ENCODE assay signal across 8 cellular contexts in genomic region chr14:93936245-93936644, GRCh38. TPM values are rescaled to one million over a fixed set of nuclear protein-coding genes. Genes with fewer than 3 reads are reported as not detected.
DNase-seq lines count a peak whose midpoint lies in the region; ATAC-seq and TF ChIP-seq lines count a peak whose summit lies in the region.

No MANE protein-coding gene starts in this region.

- H3K4me1 ChIP-seq in prostate gland (replicated peaks), result no peaks in the 10 kb centered on the region

- H3K9me3 Mint-ChIP-seq in osteocyte (ENCODE audit: unreplicated experiment), result no peaks in the 10 kb centered on the region
- H3K9me3 Mint-ChIP-seq in activated T-helper 17 cell treated with anti-CD3 and anti-CD28 coated beads, Interleukin-2, amount 50 U/mL, for 72 hours, result no peaks in the 10 kb centered on the region

- in situ Hi-C loops in brain microvascular endothelial cell (cut with HindIII; ENCODE audit: low pct_ligation_motif_present, low sequenced_read_pairs), result no loop called here

- no peak overlapping the region for H3K27ac Mint-ChIP-seq in osteocyte (ENCODE audit: unreplicated experiment)
- no peak overlapping the region for H3K27ac Mint-ChIP-seq in activated T-helper 17 cell treated with anti-CD3 and anti-CD28 coated beads, Interleukin-2, amount 50 U/mL, for 72 hours

- peaks cover under 1% of the 10 kb centered on the region for H3K4me1 Mint-ChIP-seq in osteocyte (ENCODE audit: unreplicated experiment)
- peaks cover 6% of the 10 kb centered on the region for H3K4me1 Mint-ChIP-seq in activated T-helper 17 cell treated with anti-CD3 and anti-CD28 coated beads, Interleukin-2, amount 50 U/mL, for 72 hours

- peak; percentile 66 for TF ChIP-seq CTCF in brain microvascular endothelial cell (IDR thresholded peaks at IDR 0.05; ENCODE audit: low read depth, low read length, missing control alignments)
- peak; percentile 51 for TF ChIP-seq CTCF in osteocyte (IDR thresholded peaks at IDR 0.05)
- TF ChIP-seq CTCF in prostate gland (IDR thresholded peaks at IDR 0.05), result peak in 1 of 4 experiments; percentile 49

- H3K4me3 Mint-ChIP-seq in osteocyte (ENCODE audit: unreplicated experiment), result no peak overlapping the region
- no peak overlapping the region for H3K4me3 Mint-ChIP-seq in activated T-helper 17 cell treated with anti-CD3 and anti-CD28 coated beads, Interleukin-2, amount 50 U/mL, for 72 hours

- H3K9me3 ChIP-seq in prostate gland, result no peaks in the 10 kb centered on the region

- H3K27ac ChIP-seq in brain microvascular endothelial cell (no peak overlapping the region), prostate gland (no peak overlapping the region)

- no peaks in the 10 kb centered on the region for H3K36me3 ChIP-seq in brain microvascular endothelial cell (replicated peaks)
- H3K36me3 ChIP-seq in prostate gland, result no peaks in the 10 kb centered on the region

- peaks cover 41% of the 10 kb centered on the region for H3K27me3 Mint-ChIP-seq in osteocyte (ENCODE audit: unreplicated experiment)
- H3K27me3 Mint-ChIP-seq in activated T-helper 17 cell treated with anti-CD3 and anti-CD28 coated beads, Interleukin-2, amount 50 U/mL, for 72 hours, result no peaks in the 10 kb centered on the region

- no peak for TF ChIP-seq POLR2A in prostate gland (IDR thresholded peaks at IDR 0.05)

- ATAC-seq in activated T-helper 17 cell treated with anti-CD3 and anti-CD28 coated beads, Interleukin-2, amount 50 U/mL, for 72 hours (replicated peaks), result no peak

- peaks cover 22% of the 10 kb centered on the region for H3K27me3 ChIP-seq in brain microvascular endothelial cell (replicated peaks)
- peaks cover 5% of the 10 kb centered on the region for H3K27me3 ChIP-seq in prostate gland (replicated peaks; ENCODE audit: insufficient read depth)

- peak; percentile 26 for DNase-seq in activated gamma-delta T cell treated with Interleukin-2 at 50 U/mL for 16 hours
- no peak for DNase-seq in activated gamma-delta T cell (lab: John Stamatoyannopoulos, UW)
- DNase-seq in NCI-H1694 treated with DMSO at 0.1 percent for 48 hours (lab: John Stamatoyannopoulos, UW), result peak; percentile 51
- no peak for DNase-seq in brain microvascular endothelial cell
- no peak for DNase-seq in osteocyte (ENCODE audit: extremely low spot score, unreplicated experiment)
- DNase-seq in prostate gland (ENCODE audit: low spot score), result no peak
- no peak for DNase-seq in AG08395 (ENCODE audit: low spot score)

- intact Hi-C loops in prostate gland (cut with DNase I), result loop anchor here (10.0 kb wide), 1 partner anchor 199 kb away; no protein-coding TSS in a partner anchor

- H3K4me3 ChIP-seq in brain microvascular endothelial cell (ENCODE audit: low read depth, low read length) (no peak overlapping the region), prostate gland (no peak overlapping the region)

- no peaks in the 10 kb centered on the region for H3K36me3 Mint-ChIP-seq in osteocyte (ENCODE audit: unreplicated experiment)
- H3K36me3 Mint-ChIP-seq in activated T-helper 17 cell treated with anti-CD3 and anti-CD28 coated beads, Interleukin-2, amount 50 U/mL, for 72 hours (ENCODE audit: low read depth), result peaks cover 24% of the 10 kb centered on the region

- 41% methylated on average over 5 of the region's 5 CpGs for WGBS in prostate gland

RNA-seq across cellular contexts. Expression of gene FAM181A, which starts 9.1 kb away (rescaled TPM):
- total RNA-seq in osteocyte (not detected in 2 replicates), prostate gland (1 to 10 TPM in 1 of 2 donors, not detected in 1; 3.1 TPM)
- not detected for total RNA-seq in activated T-helper 17 cell treated with anti-CD3 and anti-CD28 coated beads, Interleukin-2, amount 50 U/mL, for 72 hours

RNA-seq across cellular contexts. Expression of gene ASB2, which starts 40.1 kb away (rescaled TPM):
- total RNA-seq in osteocyte, result 0.34 and 0.38 TPM in 2 replicates
- 10 to 100 TPM; 48.5 to 68.7 TPM for total RNA-seq in activated T-helper 17 cell treated with anti-CD3 and anti-CD28 coated beads, Interleukin-2, amount 50 U/mL, for 72 hours
- 10 to 100 TPM; 10.3 to 17.4 TPM for total RNA-seq in prostate gland

Comparison
In these comparisons a context has a peak if more than half of its experiments do, and no peak if none do; other contexts are left out.
1. DNase-seq: peak in activated gamma-delta T cell treated with Interleukin-2 at 50 U/mL for 16 hours (single experiment) and NCI-H1694 treated with DMSO at 0.1 percent for 48 hours (single experiment); none in activated gamma-delta T cell (single experiment), brain microvascular endothelial cell (single experiment), osteocyte (single experiment), prostate gland (single experiment) and AG08395 (single experiment).